19 cellular contexts compared by ENCODE assay signal in genomic region chr10:30073045-30073766, GRCh38.
"Had no signal": no experiment of that assay in that cellular context is flagged by ENCODE, and none has a peak within 500 bp of the region (broad histone marks: within the 10 kb centered on the region; RNA-seq: fewer than 3 reads in every experiment).

No MANE protein-coding gene starts in this region.

- H3K36me3 ChIP-seq: MG63 had no signal

- H3K27ac ChIP-seq: RWPE1 had no signal

- FAIRE-seq: HTR-8/SVneo had no signal

- H3K9me3 ChIP-seq: MG63 had no signal

- H3K4me3 ChIP-seq: MG63 had no signal

- DNase-seq: Karpas-422, KG1, MG63, NCI-H1092, NCI-H1105 treated with DMSO at 0.1 percent for 48 hours, NCI-H1417 treated with DMSO at 0.1 percent for 48 hours, NCI-H146, NCI-H1694 treated with DMSO at 0.1 percent for 48 hours, NCI-H1930, NCI-H2081, NCI-H2107, NCI-H2227 treated with DMSO at 0.1 percent for 48 hours, NCI-H510A, NCI-H524 treated with DMSO at 0.1 percent for 48 hours, NCI-H69, NCI-H774, SHP77 had no signal

- H3K27me3 ChIP-seq: MG63 had no signal
